In genomic region chr1:56028879-56029278, GRCh38 we compare ENCODE assay signal across 19 cellular contexts.
"Had no signal": no experiment of that assay in that cellular context is flagged by ENCODE, and none has a peak within 500 bp of the region (broad histone marks: within the 10 kb centered on the region; RNA-seq: fewer than 3 reads in every experiment).

No MANE protein-coding gene starts in this region.

- H3K36me3 ChIP-seq: SJSA1 had no signal

- H3K9me3 ChIP-seq: SJSA1 had no signal

- H3K27me3 ChIP-seq: SJSA1 had no signal

- H3K4me3 ChIP-seq: K562, SJSA1, SK-N-MC had no signal

- DNase-seq: Kasumi-1, MM.1S, NCI-H1092 treated with DMSO at 0.1 percent for 48 hours, NCI-H1436, NCI-H1930, NCI-H2107, NCI-H226, NCI-H446, NCI-H510A, NCI-H524 treated with DMSO at 0.1 percent for 48 hours, NCI-H69, NCI-H774, Right ventricle myocardium superior, RPMI8226, SIG-M5 had no signal

- H3K27ac ChIP-seq: KMS-11, SJSA1, SK-N-MC had no signal

- ATAC-seq: K562 had no signal

- H3K4me2 ChIP-seq: KMS-11 had no signal

- H3K4me1 ChIP-seq: SJSA1 had no signal

- H3K9ac ChIP-seq: KMS-11 had no signal
